ENCODE assay signal across 14 cellular contexts in genomic region chr4:140710784-140711622, GRCh38.
"Had no signal": no experiment of that assay in that cellular context is flagged by ENCODE, and none has a peak within 500 bp of the region (broad histone marks: within the 10 kb centered on the region; RNA-seq: fewer than 3 reads in every experiment).

No MANE protein-coding gene starts in this region.

- H3K4me3 ChIP-seq: esophagus squamous epithelium, psoas muscle, right lobe of liver had no signal

- H3K4me1 ChIP-seq: psoas muscle, right lobe of liver had no signal

- H3K36me3 Mint-ChIP-seq: natural killer cell treated with Interleukin-12 subunit alpha and Interleukin-12 subunit beta and Interleukin-15 and Interleukin-18, amount 100 ng/mL, for 72 hours had no signal

- H3K27me3 ChIP-seq: esophagus squamous epithelium, right lobe of liver had no signal

- H3K9me3 ChIP-seq: esophagus squamous epithelium, psoas muscle, right lobe of liver had no signal

- H3K27ac Mint-ChIP-seq: natural killer cell treated with Interleukin-12 subunit alpha and Interleukin-12 subunit beta and Interleukin-15 and Interleukin-18, amount 100 ng/mL, for 72 hours; type B pancreatic cell had no signal

- DNase-seq: aorta; esophagus squamous epithelium; foreskin fibroblast; glutamatergic neuron; mammary epithelial cell; occipital lobe; psoas muscle; right lobe of liver; stimulated activated CD4-positive, alpha-beta T cell treated with anti-CD3 and anti-CD28 coated beads, Interleukin-1b, Interleukin-23, amount 100 ng/mL, for 48 hours; stimulated activated naive CD4-positive, alpha-beta T cell had no signal

- H3K27ac ChIP-seq: esophagus squamous epithelium, psoas muscle, right lobe of liver had no signal

- H3K9me3 Mint-ChIP-seq: natural killer cell treated with Interleukin-12 subunit alpha and Interleukin-12 subunit beta and Interleukin-15 and Interleukin-18, amount 100 ng/mL, for 72 hours; type B pancreatic cell had no signal

- H3K4me3 Mint-ChIP-seq: natural killer cell treated with Interleukin-12 subunit alpha and Interleukin-12 subunit beta and Interleukin-15 and Interleukin-18, amount 100 ng/mL, for 72 hours; type B pancreatic cell had no signal

- H3K36me3 ChIP-seq: esophagus squamous epithelium, right lobe of liver had no signal

- H3K27me3 Mint-ChIP-seq: type B pancreatic cell had no signal

- FAIRE-seq: bronchial epithelial cell had no signal

- ATAC-seq: activated CD4-positive, CD25-positive, alpha-beta regulatory T cell treated with anti-CD3 and anti-CD28 coated beads, Interleukin-2, amount 50 U/mL, for 24 hours; natural killer cell treated with Interleukin-12 subunit alpha and Interleukin-12 subunit beta and Interleukin-15 and Interleukin-18, amount 100 ng/mL, for 72 hours; psoas muscle had no signal
